ENCODE assay signal across 14 cellular contexts in genomic region chr15:57881361-57881760, GRCh38.
"Had no signal": no experiment of that assay in that cellular context is flagged by ENCODE, and none has a peak within 500 bp of the region (broad histone marks: within the 10 kb centered on the region; RNA-seq: fewer than 3 reads in every experiment).

No MANE protein-coding gene starts in this region.

- H3K36me3 ChIP-seq: ascending aorta, stomach had no signal

- H3K4me1 ChIP-seq: ascending aorta, stomach had no signal

- ATAC-seq: mucosa of descending colon; natural killer cell treated with Interleukin-12 subunit alpha and Interleukin-12 subunit beta and Interleukin-15 and Interleukin-18, amount 100 ng/mL, for 72 hours had no signal

- FAIRE-seq: urothelium cell line had no signal

- H3K4me3 ChIP-seq: ascending aorta, mucosa of descending colon, stomach had no signal

- DNase-seq: activated CD4-positive, alpha-beta memory T cell treated with anti-CD3 and anti-CD28 coated beads for 36 hours; activated CD4-positive, alpha-beta T cell treated with anti-CD3 and anti-CD28 coated beads for 1 hour; activated naive CD8-positive, alpha-beta T cell treated with anti-CD3 and anti-CD28 coated beads, Interleukin-2, amount 10 ng/mL, durations not matched to agents 7 days and 5 days; central memory CD4-positive, alpha-beta T cell; glutamatergic neuron; immature natural killer cell; mucosa of descending colon; stimulated activated CD4-positive, alpha-beta T cell treated with anti-CD3 and anti-CD28 coated beads, Interleukin-15, amount 100 ng/mL, for 24 hours; stimulated activated CD4-positive, alpha-beta T cell treated with anti-CD3 and anti-CD28 coated beads, Interleukin-4, amount 100 ng/mL, for 24 hours; stomach; T-helper 9 cell had no signal

- H3K27me3 ChIP-seq: ascending aorta had no signal

- H3K9me3 ChIP-seq: ascending aorta, mucosa of descending colon, stomach had no signal

- H3K27ac ChIP-seq: ascending aorta, stomach had no signal
